In the genomic region with DNA sequence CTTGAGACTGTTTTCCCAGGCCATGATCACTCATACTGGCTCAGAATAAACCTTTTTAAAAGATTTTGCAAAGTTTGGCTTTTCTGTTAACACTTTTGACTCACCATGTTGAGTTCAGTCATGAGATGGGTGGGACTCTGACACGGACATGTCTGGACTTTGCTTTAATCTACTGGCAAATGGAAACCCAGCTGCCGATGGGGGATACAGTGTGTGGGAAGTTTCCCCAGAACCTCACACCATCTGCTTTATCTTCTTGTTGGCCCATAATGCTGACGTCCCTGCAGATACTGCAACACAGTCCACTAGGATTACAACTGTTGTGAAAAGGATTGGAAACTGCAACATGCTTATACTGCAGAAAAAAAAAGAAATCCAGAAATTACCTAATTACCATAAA, we compare ENCODE assay signal across 14 cellular contexts.
"Had no signal": no experiment of that assay in that cellular context is flagged by ENCODE, and none has a peak within 500 bp of the region (broad histone marks: within the 10 kb centered on the region; RNA-seq: fewer than 3 reads in every experiment).

No MANE protein-coding gene starts in this region.

- H3K36me3 Mint-ChIP-seq: stimulated activated naive B cell treated with anti-CD40 and anti-IgM and Interleukin-4, amounts not matched to agents 10 μg/mL and 1 μg/mL and 100 μg/mL, for 72 hours had no signal

- H3K27me3 ChIP-seq: ovary, tibial artery had no signal

- H3K4me3 ChIP-seq: ovary, tibial artery had no signal

- H3K36me3 ChIP-seq: ovary, tibial artery had no signal

- H3K27me3 Mint-ChIP-seq: effector memory CD8-positive, alpha-beta T cell; stimulated activated naive B cell treated with anti-CD40 and anti-IgM and Interleukin-4, amounts not matched to agents 10 μg/mL and 1 μg/mL and 100 μg/mL, for 72 hours had no signal

- H3K4me3 Mint-ChIP-seq: effector memory CD8-positive, alpha-beta T cell; neural crest cell; stimulated activated naive B cell treated with anti-CD40 and anti-IgM and Interleukin-4, amounts not matched to agents 10 μg/mL and 1 μg/mL and 100 μg/mL, for 72 hours had no signal

- H3K9me3 ChIP-seq: ovary, tibial artery had no signal

- H3K27ac Mint-ChIP-seq: effector memory CD8-positive, alpha-beta T cell; stimulated activated naive B cell treated with anti-CD40 and anti-IgM and Interleukin-4, amounts not matched to agents 10 μg/mL and 1 μg/mL and 100 μg/mL, for 72 hours had no signal

- DNase-seq: activated CD4-positive, alpha-beta T cell treated with anti-CD3 and anti-CD28 coated beads, Interleukin-2, amount 50 U/mL, for 1 hour; activated CD4-positive, CD25-positive, alpha-beta regulatory T cell; activated naive CD4-positive, alpha-beta T cell treated with Interleukin-2 at 50 U/mL for 16 hours; activated T-cell treated with anti-CD3 and anti-CD28 coated beads for 4 hours; dermis blood vessel endothelial cell; effector memory CD8-positive, alpha-beta T cell; hippocampal formation; stimulated activated CD4-positive, alpha-beta T cell treated with anti-CD3 and anti-CD28 coated beads, Interleukin-15, amount 100 ng/mL, for 24 hours; stimulated activated CD4-positive, alpha-beta T cell treated with anti-CD3 and anti-CD28 coated beads, Interleukin-4, amount 100 ng/mL, for 1 hour; stimulated activated naive B cell treated with anti-CD40 and anti-IgM and Interleukin-4, amounts not matched to agents 10 μg/mL and 1 μg/mL and 100 μg/mL, for 72 hours; SW 1271 had no signal

- H3K4me1 ChIP-seq: tibial artery had no signal

- H3K4me1 Mint-ChIP-seq: neural crest cell had no signal

- H3K27ac ChIP-seq: ovary, tibial artery had no signal

- ATAC-seq: effector memory CD8-positive, alpha-beta T cell; stimulated activated naive B cell treated with anti-CD40 and anti-IgM and Interleukin-4, amounts not matched to agents 10 μg/mL and 1 μg/mL and 100 μg/mL, for 72 hours had no signal
